1 cellular context compared by ENCODE assay signal in the genomic region with DNA sequence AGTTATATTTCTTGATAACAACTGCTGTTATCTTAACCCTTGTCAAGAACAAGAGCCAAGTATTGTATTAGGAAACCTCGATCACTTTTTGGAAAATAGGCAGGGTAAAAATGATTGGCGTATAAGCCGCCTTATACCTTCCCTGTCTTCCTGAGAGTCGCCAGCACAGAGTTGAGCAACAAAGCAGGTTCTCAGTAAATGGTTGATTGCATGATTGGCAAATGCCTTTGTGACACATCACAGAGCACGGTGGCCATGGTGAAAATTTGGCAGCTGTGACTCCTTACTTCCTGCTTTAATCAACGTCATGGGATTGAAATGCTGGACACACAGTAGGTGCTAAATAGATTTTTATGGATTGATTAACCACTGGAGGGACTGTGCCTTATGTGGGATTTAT.
TF ChIP-seq lines count a peak whose summit lies in the region.

No MANE protein-coding gene starts in this region.

TF ChIP-seq in K562, 482 proteins besides CTCF, POLR2A, EP300 and RAD21 (continued from another document):
- TF ChIP-seq, protein P1, sequence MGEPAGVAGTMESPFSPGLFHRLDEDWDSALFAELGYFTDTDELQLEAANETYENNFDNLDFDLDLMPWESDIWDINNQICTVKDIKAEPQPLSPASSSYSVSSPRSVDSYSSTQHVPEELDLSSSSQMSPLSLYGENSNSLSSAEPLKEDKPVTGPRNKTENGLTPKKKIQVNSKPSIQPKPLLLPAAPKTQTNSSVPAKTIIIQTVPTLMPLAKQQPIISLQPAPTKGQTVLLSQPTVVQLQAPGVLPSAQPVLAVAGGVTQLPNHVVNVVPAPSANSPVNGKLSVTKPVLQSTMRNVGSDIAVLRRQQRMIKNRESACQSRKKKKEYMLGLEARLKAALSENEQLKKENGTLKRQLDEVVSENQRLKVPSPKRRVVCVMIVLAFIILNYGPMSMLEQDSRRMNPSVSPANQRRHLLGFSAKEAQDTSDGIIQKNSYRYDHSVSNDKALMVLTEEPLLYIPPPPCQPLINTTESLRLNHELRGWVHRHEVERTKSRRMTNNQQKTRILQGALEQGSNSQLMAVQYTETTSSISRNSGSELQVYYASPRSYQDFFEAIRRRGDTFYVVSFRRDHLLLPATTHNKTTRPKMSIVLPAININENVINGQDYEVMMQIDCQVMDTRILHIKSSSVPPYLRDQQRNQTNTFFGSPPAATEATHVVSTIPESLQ (CRISPR knock-in tag; IDR thresholded peaks at IDR 0.05): no peak
- peak in 1 of 2 experiments; percentile 10; a peak in 1 of 4 replicates for TF ChIP-seq MAZ (CRISPR knock-in tag; conservative IDR thresholded peaks at IDR 0.05 in 1 of 2, IDR thresholded peaks at IDR 0.05 in 1 of 2)
- no peak for TF ChIP-seq ARID3A (IDR thresholded peaks at IDR 0.05; ENCODE audit: borderline replicate concordance, low read depth, low read length)
- TF ChIP-seq RFX1 (IDR thresholded peaks at IDR 0.05): 0 out of 2 replicates have a peak, but pooled peaks have one; percentile 10
- no peak for TF ChIP-seq CEBPG (CRISPR knock-in tag; IDR thresholded peaks at IDR 0.05)
- TF ChIP-seq CEBPG (tag; conservative IDR thresholded peaks at IDR 0.05 in 1 of 2, IDR thresholded peaks at IDR 0.05 in 1 of 2): peak; percentile 72 to 88
- no peak for TF ChIP-seq SIN3B (IDR thresholded peaks at IDR 0.05; ENCODE audit: low read depth)
- no peak for TF ChIP-seq NR2C2 (CRISPR knock-in tag; IDR thresholded peaks at IDR 0.05)
- 0 out of 2 replicates have a peak, but pooled peaks have one; percentile 9 for TF ChIP-seq NR2C2 (tag; IDR thresholded peaks at IDR 0.05)
- no peak for TF ChIP-seq DMBX1 (CRISPR knock-in tag; IDR thresholded peaks at IDR 0.05; ENCODE audit: borderline replicate concordance)
- TF ChIP-seq GABPA (tag; conservative IDR thresholded peaks at IDR 0.05; ENCODE audit: low read depth): 0 out of 2 replicates have a peak, but pooled peaks have one; percentile 35
- TF ChIP-seq CEBPB (tag; IDR thresholded peaks at IDR 0.05): peak; percentile 67
